18 cellular contexts compared by ENCODE assay signal in the genomic region with DNA sequence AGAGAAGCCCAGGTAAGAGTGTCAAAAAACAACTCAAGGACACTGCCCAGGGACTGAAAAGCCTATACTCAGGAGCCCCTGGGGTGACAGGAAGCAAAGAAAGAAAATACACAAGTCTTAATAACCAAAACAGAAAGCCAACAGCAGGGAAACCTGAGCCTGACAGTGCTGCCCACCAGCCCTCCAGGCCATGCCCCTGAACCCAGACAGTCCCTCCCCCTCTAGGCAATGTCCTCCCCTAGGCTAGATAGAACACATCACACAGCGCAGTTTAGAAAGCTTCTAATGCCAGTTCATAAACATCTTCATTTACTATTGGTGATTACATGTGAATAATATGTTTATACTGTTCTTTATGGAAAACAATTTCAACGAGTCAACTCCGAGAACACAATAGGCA.
A peak's percentile ranks its signal among the peaks of the same experiment; 100 is the strongest.
DNase-seq lines count a peak whose midpoint lies in the region; ATAC-seq, FAIRE-seq and TF ChIP-seq lines count a peak whose summit lies in the region.
"Had no signal": no experiment of that assay in that cellular context is flagged by ENCODE, and none has a peak within 500 bp of the region (broad histone marks: within the 10 kb centered on the region; RNA-seq: fewer than 3 reads in every experiment).

No MANE protein-coding gene starts in this region.

- no peak for ATAC-seq in HG02623 (IDR thresholded peaks at IDR 0.05; ENCODE audit: unreplicated experiment)
- no peak for ATAC-seq in body of pancreas
- ATAC-seq in HG03196 (IDR thresholded peaks at IDR 0.05; ENCODE audit: unreplicated experiment): no peak
- ATAC-seq: K562, left lobe of liver had no signal

- no peak overlapping the region for H3K4me2 ChIP-seq in astrocyte (ENCODE audit: low read length)

- H3K4me1 ChIP-seq in astrocyte (ENCODE audit: insufficient read depth, low read length) (peaks cover 5% of the 10 kb centered on the region), body of pancreas (peaks cover 5% of the 10 kb centered on the region)

- H3K4me1 Mint-ChIP-seq in activated naive CD8-positive, alpha-beta T cell (ENCODE audit: low read depth): peaks cover 10% of the 10 kb centered on the region
- H3K4me1 Mint-ChIP-seq in activated naive CD8-positive, alpha-beta T cell treated with anti-CD3 and anti-CD28 coated beads for 36 hours: peaks cover 6% of the 10 kb centered on the region
- H3K4me1 Mint-ChIP-seq in astrocyte (ENCODE audit: low read depth, unreplicated experiment) (peaks cover 10% of the 10 kb centered on the region), mesothelial cell of epicardium (peaks cover 16% of the 10 kb centered on the region)

- WGBS in body of pancreas, 2 donors: 76 to 85% methylated on average over 3 of the region's 3 CpGs

- peak overlapping the region; percentile 30 for H3K27ac Mint-ChIP-seq in activated naive CD8-positive, alpha-beta T cell
- no peak overlapping the region for H3K27ac Mint-ChIP-seq in activated naive CD8-positive, alpha-beta T cell treated with anti-CD3 and anti-CD28 coated beads for 36 hours
- H3K27ac Mint-ChIP-seq in astrocyte (ENCODE audit: unreplicated experiment) (peak overlapping the region; percentile 44), mesothelial cell of epicardium (peak overlapping the region; percentile 62)
- H3K27ac Mint-ChIP-seq: activated T-helper 1 cell treated with anti-CD3 and anti-CD28 coated beads, Interleukin-12 subunit alpha, Interleukin-12 subunit beta, Interleukin-2, Interleukin-4 antibody, amounts not matched to agents 30 ng/mL and 10 ng/mL and 1 ng/mL, durations not matched to agents 14 hours and 24 hours and 36 hours had no signal

- FAIRE-seq in astrocyte (lab: Jason Lieb, UNC): no peak
- FAIRE-seq: K562 had no signal

- H3K4me3 ChIP-seq in astrocyte (ENCODE audit: insufficient read depth, low read depth, low read length) (no peak overlapping the region), body of pancreas (no peak overlapping the region)
- H3K4me3 ChIP-seq: K562, skin epidermis, suprapubic skin had no signal

- no peak overlapping the region for H2AFZ ChIP-seq in astrocyte (ENCODE audit: low read depth, low read length)

- no peaks in the 10 kb centered on the region for H3K9me3 Mint-ChIP-seq in activated naive CD8-positive, alpha-beta T cell (ENCODE audit: low read depth)
- no peaks in the 10 kb centered on the region for H3K9me3 Mint-ChIP-seq in activated naive CD8-positive, alpha-beta T cell treated with anti-CD3 and anti-CD28 coated beads for 36 hours
- H3K9me3 Mint-ChIP-seq in astrocyte (ENCODE audit: unreplicated experiment) (no peaks in the 10 kb centered on the region), mesothelial cell of epicardium (no peaks in the 10 kb centered on the region)
- H3K9me3 Mint-ChIP-seq: activated CD4-positive, alpha-beta T cell treated with anti-CD3 and anti-CD28 coated beads, Interleukin-2, amount 10 ng/mL, durations not matched to agents 24 days and 14 days; activated T-helper 1 cell treated with anti-CD3 and anti-CD28 coated beads, Interleukin-12 subunit alpha, Interleukin-12 subunit beta, Interleukin-2, Interleukin-4 antibody, amounts not matched to agents 30 ng/mL and 10 ng/mL and 1 ng/mL, durations not matched to agents 14 hours and 24 hours and 36 hours had no signal

- intact Hi-C loops in body of pancreas (cut with DNase I): loop anchor here (10.0 kb wide), 1 partner anchor 263 kb away; no protein-coding TSS in a partner anchor

- H3K36me3 ChIP-seq in astrocyte (ENCODE audit: insufficient read depth, low read length) (peaks cover 42% of the 10 kb centered on the region), body of pancreas (replicated peaks in 1 of 2; ENCODE audit: insufficient read depth in 1 of 2, low read depth in 2 of 2) (peaks cover 0 to 12% of the 10 kb centered on the region in 2 donors)

- H3K9me3 ChIP-seq in astrocyte (ENCODE audit: insufficient read depth, low read depth, low read length) (no peaks in the 10 kb centered on the region), body of pancreas (no peaks in the 10 kb centered on the region)
- H3K9me3 ChIP-seq: suprapubic skin had no signal

- H3K9ac ChIP-seq in astrocyte (ENCODE audit: low read length): no peak overlapping the region

- no peak for DNase-seq in activated naive CD8-positive, alpha-beta T cell treated with anti-CD3 and anti-CD28 coated beads for 36 hours
- no peak for DNase-seq in astrocyte (ENCODE audit: low read depth)
- DNase-seq in mesothelial cell of epicardium (ENCODE audit: low spot score in 2 of 2, unreplicated experiment in 2 of 2): no peak
- DNase-seq in substantia nigra (lab: John Stamatoyannopoulos, UW): no peak
- no peak for DNase-seq in body of pancreas
- DNase-seq: activated CD4-positive, alpha-beta T cell treated with anti-CD3 and anti-CD28 coated beads, Interleukin-2, amount 10 ng/mL, durations not matched to agents 24 days and 14 days; H7; NCI-H1436; NCI-H526; T-helper 1 cell had no signal

- H3K27me3 ChIP-seq in astrocyte (ENCODE audit: insufficient read depth, low read length): no peaks in the 10 kb centered on the region
- no peaks in the 10 kb centered on the region for H3K27me3 ChIP-seq in body of pancreas
- H3K27me3 ChIP-seq: suprapubic skin had no signal

- no peaks in the 10 kb centered on the region for H3K27me3 Mint-ChIP-seq in activated naive CD8-positive, alpha-beta T cell
- H3K27me3 Mint-ChIP-seq in activated naive CD8-positive, alpha-beta T cell treated with anti-CD3 and anti-CD28 coated beads for 36 hours: no peaks in the 10 kb centered on the region
- no peaks in the 10 kb centered on the region for H3K27me3 Mint-ChIP-seq in astrocyte (ENCODE audit: low read depth, unreplicated experiment)
- H3K27me3 Mint-ChIP-seq in mesothelial cell of epicardium (ENCODE audit: low read depth): no peaks in the 10 kb centered on the region
- H3K27me3 Mint-ChIP-seq: activated CD4-positive, alpha-beta T cell treated with anti-CD3 and anti-CD28 coated beads, Interleukin-2, amount 10 ng/mL, durations not matched to agents 24 days and 14 days had no signal

- peaks cover 67% of the 10 kb centered on the region for H4K20me1 ChIP-seq in astrocyte (ENCODE audit: insufficient read depth, low read length)

- no peak for TF ChIP-seq POLR2A in body of pancreas (IDR thresholded peaks at IDR 0.05)

- H3K79me2 ChIP-seq in astrocyte (ENCODE audit: insufficient read depth, low read length): peaks cover 15% of the 10 kb centered on the region

- TF ChIP-seq CTCF in astrocyte (IDR thresholded peaks at IDR 0.05; ENCODE audit: insufficient read depth, low read depth, low read length) (no peak), mesothelial cell of epicardium (IDR thresholded peaks at IDR 0.05; ENCODE audit: unreplicated experiment) (no peak), body of pancreas (IDR thresholded peaks at IDR 0.05) (no peak)

- H3K27ac ChIP-seq in astrocyte (ENCODE audit: low read depth, low read length) (no peak overlapping the region), substantia nigra (ENCODE audit: low read depth, low read length, poor library complexity, severe bottlenecking) (peak overlapping the region; percentile 63), body of pancreas (no peak overlapping the region)
- H3K27ac ChIP-seq: suprapubic skin had no signal

- no peak overlapping the region for H3K4me3 Mint-ChIP-seq in activated naive CD8-positive, alpha-beta T cell
- H3K4me3 Mint-ChIP-seq in activated naive CD8-positive, alpha-beta T cell treated with anti-CD3 and anti-CD28 coated beads for 36 hours: no peak overlapping the region
- H3K4me3 Mint-ChIP-seq in astrocyte (ENCODE audit: unreplicated experiment): no peak overlapping the region
- H3K4me3 Mint-ChIP-seq in mesothelial cell of epicardium: no peak overlapping the region
- H3K4me3 Mint-ChIP-seq: activated CD4-positive, alpha-beta T cell treated with anti-CD3 and anti-CD28 coated beads, Interleukin-2, amount 10 ng/mL, durations not matched to agents 24 days and 14 days; activated T-helper 1 cell treated with anti-CD3 and anti-CD28 coated beads, Interleukin-12 subunit alpha, Interleukin-12 subunit beta, Interleukin-2, Interleukin-4 antibody, amounts not matched to agents 30 ng/mL and 10 ng/mL and 1 ng/mL, durations not matched to agents 14 hours and 24 hours and 36 hours had no signal

- no peaks in the 10 kb centered on the region for H3K36me3 Mint-ChIP-seq in activated naive CD8-positive, alpha-beta T cell
- peaks cover 6% of the 10 kb centered on the region for H3K36me3 Mint-ChIP-seq in activated naive CD8-positive, alpha-beta T cell treated with anti-CD3 and anti-CD28 coated beads for 36 hours
- H3K36me3 Mint-ChIP-seq in astrocyte (ENCODE audit: low read depth, unreplicated experiment): peaks cover 14% of the 10 kb centered on the region
- H3K36me3 Mint-ChIP-seq in mesothelial cell of epicardium: peaks cover 26% of the 10 kb centered on the region
